In genomic region chr5:132901036-132901435, GRCh38 we compare ENCODE assay signal across 24 cellular contexts. TPM values are rescaled to one million over a fixed set of nuclear protein-coding genes. Genes with fewer than 3 reads are reported as not detected.
DNase-seq lines count a peak whose midpoint lies in the region; ATAC-seq and TF ChIP-seq lines count a peak whose summit lies in the region.
"Had no signal": no experiment of that assay in that cellular context is flagged by ENCODE, and none has a peak within 500 bp of the region (broad histone marks: within the 10 kb centered on the region; RNA-seq: fewer than 3 reads in every experiment).

No MANE protein-coding gene starts in this region.

- no peak overlapping the region for H3K27ac Mint-ChIP-seq in MCF 10A (ENCODE audit: low read depth, unreplicated experiment)
- peak overlapping the region; percentile 2 for H3K27ac Mint-ChIP-seq in type B pancreatic cell
- H3K27ac Mint-ChIP-seq: GM23338 had no signal

- H3K4me1 ChIP-seq in breast epithelium (no peaks in the 10 kb centered on the region), HAP-1 (peaks cover 33% of the 10 kb centered on the region), OCI-LY7 (ENCODE audit: insufficient read depth, low read length, poor library complexity, severe bottlenecking) (peaks cover 31% of the 10 kb centered on the region), body of pancreas (peaks cover 8% of the 10 kb centered on the region)
- H3K4me1 ChIP-seq: BLaER1, SJSA1 had no signal

- H3K27me3 ChIP-seq in breast epithelium, result no peaks in the 10 kb centered on the region
- no peaks in the 10 kb centered on the region for H3K27me3 ChIP-seq in HAP-1 (ENCODE audit: low read depth)
- H3K27me3 ChIP-seq in body of pancreas, result no peaks in the 10 kb centered on the region
- H3K27me3 ChIP-seq: BLaER1, MG63, SJSA1 had no signal

- POLR2A ChIA-PET in MCF 10A (lab: Yijun Ruan, JAX), result interaction anchor here (0.7 to 1.0 kb wide), 3 partner anchors 9 to 18 kb away, joined by 3 read pairs; no protein-coding TSS in a partner anchor
- POLR2A ChIA-PET in OCI-LY7 (lab: Charles Lee), result interaction anchor here (0.6 to 1.3 kb wide), 4 partner anchors 10 to 34 kb away, joined by 3 to 10 read pairs (median 3); no protein-coding TSS in a partner anchor

- no peaks in the 10 kb centered on the region for H3K27me3 Mint-ChIP-seq in MCF 10A (ENCODE audit: insufficient read depth, unreplicated experiment)
- no peaks in the 10 kb centered on the region for H3K27me3 Mint-ChIP-seq in type B pancreatic cell
- H3K27me3 Mint-ChIP-seq: CD4-positive, alpha-beta memory T cell had no signal

- H3K4me2 ChIP-seq in OCI-LY7 (ENCODE audit: low read length), result peak overlapping the region; percentile 71
- H3K4me2 ChIP-seq: BLaER1, GM23338 had no signal

- intact Hi-C loops in MCF 10A (cut with micrococcal nuclease), result no loop called here
- intact Hi-C loops in breast epithelium (cut with DNase I; ENCODE audit: low total_unique reads), result no loop called here
- intact Hi-C loops in OCI-LY7 (cut with micrococcal nuclease; ENCODE audit: unreplicated experiment), result no loop called here
- intact Hi-C loops in body of pancreas (cut with DNase I), result no loop called here

- TF ChIP-seq POLR2A in breast epithelium (IDR thresholded peaks at IDR 0.05) (no peak), body of pancreas (IDR thresholded peaks at IDR 0.05) (no peak)

- H3K4me1 Mint-ChIP-seq in MCF 10A (ENCODE audit: insufficient read depth, unreplicated experiment), result peaks cover 6% of the 10 kb centered on the region
- no peaks in the 10 kb centered on the region for H3K4me1 Mint-ChIP-seq in type B pancreatic cell (ENCODE audit: unreplicated experiment)
- H3K4me1 Mint-ChIP-seq: GM23338 had no signal

- no peaks in the 10 kb centered on the region for H4K20me1 ChIP-seq in OCI-LY7 (ENCODE audit: insufficient read depth, low read length)

- H3K36me3 Mint-ChIP-seq in MCF 10A (ENCODE audit: insufficient read depth, unreplicated experiment) (peaks cover 83% of the 10 kb centered on the region), type B pancreatic cell (peaks cover 38% of the 10 kb centered on the region)

- in situ Hi-C loops in HAP-1 (cut with MboI; ENCODE audit: low sequenced_read_pairs), result no loop called here

- H2AFZ ChIP-seq in OCI-LY7 (ENCODE audit: low read length), result no peak overlapping the region
- H2AFZ ChIP-seq: GM23338 had no signal

- H3K27ac ChIP-seq in breast epithelium (no peak overlapping the region), OCI-LY7 (ENCODE audit: low read depth, low read length, poor library complexity, severe bottlenecking) (peak overlapping the region; percentile 70), body of pancreas (no peak overlapping the region)
- H3K27ac ChIP-seq: BLaER1, SJSA1 had no signal

- ATAC-seq in HG02759 (IDR thresholded peaks at IDR 0.05; ENCODE audit: unreplicated experiment) (no peak), body of pancreas (no peak)
- ATAC-seq: GM23338, Right ventricle myocardium inferior had no signal

- DNase-seq in MCF 10A (ENCODE audit: unreplicated experiment) (no peak), breast epithelium (ENCODE audit: low spot score in 2 of 2) (no peak), HAP-1 (ENCODE audit: low spot score in 2 of 2) (peak; percentile 74 to 98), OCI-LY7 (ENCODE audit: low spot score) (peak; percentile 69), type B pancreatic cell (ENCODE audit: extremely low spot score, unreplicated experiment) (no peak), body of pancreas (no peak)
- DNase-seq in central memory CD4-positive, alpha-beta T cell, result no peak
- DNase-seq: CD4-positive, alpha-beta memory T cell; DMS53; EL; GF-D8; HCEC 1CT; IMR-90; MG63; NCI-H1694; NCI-H446 treated with DMSO at 0.1 percent for 48 hours; NCI-H526 treated with DMSO at 0.1 percent for 48 hours; NK-92 treated with Interleukin-12 subunit alpha and Interleukin-12 subunit beta, amount 100 ng/mL, for 24 hours; T-helper 1 cell had no signal

- CTCF ChIA-PET in MCF 10A (lab: Yijun Ruan, JAX), result interaction anchor here (0.6 to 1.7 kb wide), 4 partner anchors 16 to 206 kb away, joined by 3 to 4 read pairs (median 4); no protein-coding TSS in a partner anchor
- CTCF ChIA-PET in OCI-LY7 (lab: Charles Lee; ENCODE audit: unreplicated experiment), result no interaction called here

- peaks cover 12% of the 10 kb centered on the region; the same call in 1 of the 2 replicates for H3K79me2 ChIP-seq in OCI-LY7 (ENCODE audit: insufficient read depth, low read depth, low read length)

- no peaks in the 10 kb centered on the region for H3K36me3 ChIP-seq in breast epithelium
- peaks cover 24% of the 10 kb centered on the region for H3K36me3 ChIP-seq in HAP-1 (replicated peaks)
- peaks cover 70% of the 10 kb centered on the region for H3K36me3 ChIP-seq in OCI-LY7 (ENCODE audit: insufficient read depth, low read length)
- H3K36me3 ChIP-seq in body of pancreas (replicated peaks in 1 of 2; ENCODE audit: insufficient read depth in 1 of 2, low read depth in 2 of 2), result peaks cover 12 to 21% of the 10 kb centered on the region in 2 donors

- H3K4me3 Mint-ChIP-seq in MCF 10A (ENCODE audit: unreplicated experiment) (no peak overlapping the region), type B pancreatic cell (no peak overlapping the region)
- H3K4me3 Mint-ChIP-seq: CD4-positive, alpha-beta memory T cell; GM23338 had no signal

- no peaks in the 10 kb centered on the region for H3K9me3 ChIP-seq in breast epithelium
- H3K9me3 ChIP-seq in HAP-1, result no peaks in the 10 kb centered on the region
- no peaks in the 10 kb centered on the region for H3K9me3 ChIP-seq in OCI-LY7 (ENCODE audit: low read length)
- no peaks in the 10 kb centered on the region for H3K9me3 ChIP-seq in body of pancreas
- H3K9me3 ChIP-seq: BLaER1, MG63, SJSA1 had no signal

- H3K9me2 ChIP-seq in OCI-LY7 (ENCODE audit: insufficient read depth, low read length), result no peaks in the 10 kb centered on the region

- BruUV-seq in MCF 10A (replicated peaks; lab: Mats Ljungman, UMichigan) (TSS peak; percentile 5), OCI-LY7 (replicated peaks; lab: Mats Ljungman, UMichigan) (TSS peak; percentile 31)

- H3K4me3 ChIP-seq in breast epithelium (no peak overlapping the region), HAP-1 (no peak overlapping the region), OCI-LY7 (ENCODE audit: low read depth, low read length, poor library complexity, severe bottlenecking) (peak overlapping the region; percentile 21), body of pancreas (no peak overlapping the region)
- H3K4me3 ChIP-seq: BLaER1, GM23338, MG63, SJSA1 had no signal

- TF ChIP-seq CTCF in MCF 10A (IDR thresholded peaks at IDR 0.05; ENCODE audit: unreplicated experiment), result no peak
- TF ChIP-seq CTCF in breast epithelium (IDR thresholded peaks at IDR 0.05), result no peak
- no peak for TF ChIP-seq CTCF in OCI-LY7 (conservative IDR thresholded peaks at IDR 0.05; ENCODE audit: low read length)
- TF ChIP-seq CTCF in type B pancreatic cell (conservative IDR thresholded peaks at IDR 0.05), result no peak
- TF ChIP-seq CTCF in body of pancreas (IDR thresholded peaks at IDR 0.05), result no peak

- 78 to 88% methylated on average over 4 of the region's 4 CpGs for WGBS in body of pancreas, 2 donors

- no peaks in the 10 kb centered on the region for H3K9me3 Mint-ChIP-seq in MCF 10A (ENCODE audit: unreplicated experiment)
- no peaks in the 10 kb centered on the region for H3K9me3 Mint-ChIP-seq in type B pancreatic cell
- H3K9me3 Mint-ChIP-seq: CD4-positive, alpha-beta memory T cell; GM23338 had no signal

RNA-seq across cellular contexts. Expression of gene LEAP2, which starts 27.6 kb away (rescaled TPM):
- total RNA-seq in MCF 10A (2022) (2.9 and 3.2 TPM in 2 replicates), breast epithelium (1 to 10 TPM in 2 of 3 donors, under 1 TPM in 1; 0.80 to 4.1 (median 2.9) TPM), OCI-LY7 (2022) (5.4 and 5.6 TPM in 2 replicates), type B pancreatic cell (ENCODE audit: low replicate concordance) (2.5 and 2.9 TPM in 2 replicates), body of pancreas (1 to 10 TPM; 3.4 to 9.6 TPM)
- 4.4 TPM in 2 replicates for total RNA-seq in OCI-LY7 (2014; rRNA removed; shearing (Covaris generic))

RNA-seq across cellular contexts. Expression of gene UQCRQ, which starts 34.6 kb away (rescaled TPM):
- total RNA-seq in MCF 10A (2022), result 974 and 1,181 TPM in 2 replicates
- 100 to 1,000 TPM; 106 to 184 (median 150) TPM for total RNA-seq in breast epithelium
- total RNA-seq in OCI-LY7 (2014; rRNA removed; shearing (Covaris generic)), result 140 and 158 TPM in 2 replicates
- 274 and 310 TPM in 2 replicates for total RNA-seq in OCI-LY7 (2022)
- total RNA-seq in type B pancreatic cell (ENCODE audit: low replicate concordance), result 445 and 544 TPM in 2 replicates
- 10 to 100 TPM; 55.3 to 84.4 TPM for total RNA-seq in body of pancreas

RNA-seq across cellular contexts. Expression of gene GDF9, which starts 34.8 kb away (rescaled TPM):
- 0.51 and 0.79 TPM in 2 replicates for total RNA-seq in MCF 10A (2022)
- under 1 TPM; 0.33 to 0.64 (median 0.44) TPM for total RNA-seq in breast epithelium
- 0.44 and 0.66 TPM in 2 replicates for total RNA-seq in OCI-LY7 (2014; rRNA removed; shearing (Covaris generic))
- 1.7 and 2.2 TPM in 2 replicates for total RNA-seq in OCI-LY7 (2022)
- 1.4 and 1.5 TPM in 2 replicates for total RNA-seq in type B pancreatic cell (ENCODE audit: low replicate concordance)
- under 1 TPM; 0.26 to 0.33 TPM for total RNA-seq in body of pancreas

Comparison
In these comparisons a context has a peak if more than half of its experiments do, and no peak if none do; other contexts are left out.
1. DNase-seq: peak in HAP-1 (2 of 2) and OCI-LY7 (single experiment); none in MCF 10A (single experiment), breast epithelium (0 of 2), type B pancreatic cell (single experiment), central memory CD4-positive, alpha-beta T cell (single experiment) and body of pancreas (0 of 4).